ENCODE assay signal across 1 cellular context in genomic region chr3:94928921-94929320, GRCh38.
TF ChIP-seq lines count a peak whose summit lies in the region.

No MANE protein-coding gene starts in this region.

TF ChIP-seq in HEK293, 187 proteins besides CTCF, POLR2A, EP300 and RAD21 (continued from another document):
- TF ChIP-seq ZNF362 (tag by site-specific recombination; IDR thresholded peaks at IDR 0.05) (no peak), ZNF341 (tag by site-specific recombination; IDR thresholded peaks at IDR 0.05; ENCODE audit: low read depth) (no peak), GLI4 (tag by site-specific recombination; IDR thresholded peaks at IDR 0.05) (no peak), ZFP3 (tag by site-specific recombination; IDR thresholded peaks at IDR 0.05; ENCODE audit: low read depth) (no peak), ZFP41 (tag by site-specific recombination; IDR thresholded peaks at IDR 0.05; ENCODE audit: borderline replicate concordance) (no peak), ZNF292 (tag by site-specific recombination; IDR thresholded peaks at IDR 0.05; ENCODE audit: borderline replicate concordance, low read depth) (no peak)
